Comparison of ENCODE assay signal across 8 cellular contexts in genomic region chr15:78108300-78109084, GRCh38. TPM values are rescaled to one million over a fixed set of nuclear protein-coding genes. Genes with fewer than 3 reads are reported as not detected.
DNase-seq lines count a peak whose midpoint lies in the region; ATAC-seq, FAIRE-seq and TF ChIP-seq lines count a peak whose summit lies in the region.

No MANE protein-coding gene starts in this region.

- H3K36me3 Mint-ChIP-seq in activated T-cell treated with anti-CD3 and anti-CD28 coated beads, Interleukin-2, amount 50 U/mL, for 24 hours (ENCODE audit: low read depth): no peaks in the 10 kb centered on the region
- H3K36me3 Mint-ChIP-seq in natural killer cell treated with Interleukin-12 subunit alpha and Interleukin-12 subunit beta and Interleukin-15 and Interleukin-18, amount 100 ng/mL, for 72 hours: no peaks in the 10 kb centered on the region
- H3K36me3 Mint-ChIP-seq in stimulated activated naive B cell treated with anti-CD40 and anti-IgM and Interleukin-4, amounts not matched to agents 10 μg/mL and 1 μg/mL and 100 μg/mL, for 72 hours: no peaks in the 10 kb centered on the region

- H3K27me3 ChIP-seq in esophagus squamous epithelium: no peaks in the 10 kb centered on the region

- no peaks in the 10 kb centered on the region for H3K9me3 Mint-ChIP-seq in activated T-cell treated with anti-CD3 and anti-CD28 coated beads, Interleukin-2, amount 50 U/mL, for 24 hours
- H3K9me3 Mint-ChIP-seq in natural killer cell treated with Interleukin-12 subunit alpha and Interleukin-12 subunit beta and Interleukin-15 and Interleukin-18, amount 100 ng/mL, for 72 hours: no peaks in the 10 kb centered on the region
- no peaks in the 10 kb centered on the region for H3K9me3 Mint-ChIP-seq in stimulated activated naive B cell treated with anti-CD40 and anti-IgM and Interleukin-4, amounts not matched to agents 10 μg/mL and 1 μg/mL and 100 μg/mL, for 72 hours

- H3K9me3 ChIP-seq in esophagus squamous epithelium: no peaks in the 10 kb centered on the region

- H3K27ac Mint-ChIP-seq in activated T-cell treated with anti-CD3 and anti-CD28 coated beads, Interleukin-2, amount 50 U/mL, for 24 hours: peak overlapping the region; percentile 68
- no peak overlapping the region for H3K27ac Mint-ChIP-seq in natural killer cell treated with Interleukin-12 subunit alpha and Interleukin-12 subunit beta and Interleukin-15 and Interleukin-18, amount 100 ng/mL, for 72 hours
- H3K27ac Mint-ChIP-seq in stimulated activated naive B cell treated with anti-CD40 and anti-IgM and Interleukin-4, amounts not matched to agents 10 μg/mL and 1 μg/mL and 100 μg/mL, for 72 hours: no peak overlapping the region

- no peaks in the 10 kb centered on the region for H3K36me3 ChIP-seq in esophagus squamous epithelium

- peak; percentile 72 to 86 for ATAC-seq in natural killer cell treated with Interleukin-12 subunit alpha and Interleukin-12 subunit beta and Interleukin-15 and Interleukin-18, amount 100 ng/mL, for 72 hours
- peak; percentile 91 for ATAC-seq in stimulated activated naive B cell treated with anti-CD40 and anti-IgM and Interleukin-4, amounts not matched to agents 10 μg/mL and 1 μg/mL and 100 μg/mL, for 72 hours (replicated peaks)

- H3K4me3 Mint-ChIP-seq in activated T-cell treated with anti-CD3 and anti-CD28 coated beads, Interleukin-2, amount 50 U/mL, for 24 hours: no peak overlapping the region
- H3K4me3 Mint-ChIP-seq in natural killer cell treated with Interleukin-12 subunit alpha and Interleukin-12 subunit beta and Interleukin-15 and Interleukin-18, amount 100 ng/mL, for 72 hours: no peak overlapping the region
- H3K4me3 Mint-ChIP-seq in stimulated activated naive B cell treated with anti-CD40 and anti-IgM and Interleukin-4, amounts not matched to agents 10 μg/mL and 1 μg/mL and 100 μg/mL, for 72 hours: no peak overlapping the region

- no peak for FAIRE-seq in RCC 7860 (lab: Jason Lieb, UNC)

- TF ChIP-seq CTCF in GM12864 (IDR thresholded peaks at IDR 0.05; ENCODE audit: low read depth, low read length, missing control alignments): peak; percentile 90
- TF ChIP-seq CTCF in esophagus squamous epithelium (IDR thresholded peaks at IDR 0.05): peak; percentile 92 to 96 (median 96)

- peaks cover 41% of the 10 kb centered on the region for H3K4me1 Mint-ChIP-seq in activated T-cell treated with anti-CD3 and anti-CD28 coated beads, Interleukin-2, amount 50 U/mL, for 24 hours (ENCODE audit: low read depth)
- H3K4me1 Mint-ChIP-seq in natural killer cell treated with Interleukin-12 subunit alpha and Interleukin-12 subunit beta and Interleukin-15 and Interleukin-18, amount 100 ng/mL, for 72 hours (ENCODE audit: low read depth in 2 of 2): peaks cover 40 to 44% of the 10 kb centered on the region in 2 donors
- peaks cover 7 to 17% of the 10 kb centered on the region in 2 donors for H3K4me1 Mint-ChIP-seq in stimulated activated naive B cell treated with anti-CD40 and anti-IgM and Interleukin-4, amounts not matched to agents 10 μg/mL and 1 μg/mL and 100 μg/mL, for 72 hours

- intact Hi-C loops in esophagus squamous epithelium (cut with DNase I): loop anchor here (2.0 kb wide), 1 partner anchor 140 kb away; no protein-coding TSS in a partner anchor

- H3K27me3 Mint-ChIP-seq in activated T-cell treated with anti-CD3 and anti-CD28 coated beads, Interleukin-2, amount 50 U/mL, for 24 hours: no peaks in the 10 kb centered on the region
- no peaks in the 10 kb centered on the region for H3K27me3 Mint-ChIP-seq in natural killer cell treated with Interleukin-12 subunit alpha and Interleukin-12 subunit beta and Interleukin-15 and Interleukin-18, amount 100 ng/mL, for 72 hours
- no peaks in the 10 kb centered on the region for H3K27me3 Mint-ChIP-seq in stimulated activated naive B cell treated with anti-CD40 and anti-IgM and Interleukin-4, amounts not matched to agents 10 μg/mL and 1 μg/mL and 100 μg/mL, for 72 hours

- 28 to 67% methylated on average over 5 to 10 of the region's 11 CpGs for WGBS in esophagus squamous epithelium, 2 donors

- no peak for TF ChIP-seq POLR2A in esophagus squamous epithelium (IDR thresholded peaks at IDR 0.05)

- no peak overlapping the region for H3K27ac ChIP-seq in esophagus squamous epithelium

- H3K4me1 ChIP-seq in esophagus squamous epithelium: peaks cover 0 to 14% (median under 1%) of the 10 kb centered on the region in 3 donors

- H3K4me3 ChIP-seq in GM12864 (ENCODE audit: low read depth, low read length) (no peak overlapping the region), esophagus squamous epithelium (no peak overlapping the region)

- DNase-seq in GM12864 (ENCODE audit: low read depth) (peak; percentile 70), HUDEP-2 (lab: John Stamatoyannopoulos, UW; ENCODE audit: unreplicated experiment in 76 of 76) (peak in 70 of 76 experiments; percentile 8 to 82 (median 62)), RCC 7860 (ENCODE audit: low spot score) (peak; percentile 60), esophagus squamous epithelium (lab: John Stamatoyannopoulos, UW) (peak; percentile 33), cerebellar nuclear complex (lab: John Stamatoyannopoulos, UW) (no peak)
- peak; percentile 86 for DNase-seq in activated T-cell treated with anti-CD3 and anti-CD28 coated beads, Interleukin-2, amount 50 U/mL, for 24 hours
- DNase-seq in natural killer cell treated with Interleukin-12 subunit alpha and Interleukin-12 subunit beta and Interleukin-15 and Interleukin-18, amount 100 ng/mL, for 72 hours (ENCODE audit: low spot score): peak; percentile 83
- DNase-seq in stimulated activated naive B cell treated with anti-CD40 and anti-IgM and Interleukin-4, amounts not matched to agents 10 μg/mL and 1 μg/mL and 100 μg/mL, for 72 hours: peak; percentile 69

RNA-seq across cellular contexts. Expression of gene SH2D7, which starts 16.1 kb away (rescaled TPM):
- not detected for total RNA-seq in esophagus squamous epithelium
- total RNA-seq in natural killer cell treated with Interleukin-12 subunit alpha and Interleukin-12 subunit beta and Interleukin-15 and Interleukin-18, amount 100 ng/mL, for 72 hours: not detected

RNA-seq across cellular contexts. Expression of gene CIB2, which starts 22.8 kb away (rescaled TPM):
- total RNA-seq in esophagus squamous epithelium: 10 to 100 TPM in 1 of 4 donors, 1 to 10 TPM in 3; 1.1 to 11.8 (median 1.5) TPM
- total RNA-seq in natural killer cell treated with Interleukin-12 subunit alpha and Interleukin-12 subunit beta and Interleukin-15 and Interleukin-18, amount 100 ng/mL, for 72 hours: 1 to 10 TPM in 1 of 2 donors, under 1 TPM in 1; 0.67 to 1.8 TPM

RNA-seq across cellular contexts. Expression of gene TBC1D2B, which starts 31.0 kb away (rescaled TPM):
- 10 to 100 TPM; 13.0 to 30.7 (median 17.8) TPM for total RNA-seq in esophagus squamous epithelium
- total RNA-seq in natural killer cell treated with Interleukin-12 subunit alpha and Interleukin-12 subunit beta and Interleukin-15 and Interleukin-18, amount 100 ng/mL, for 72 hours: 10 to 100 TPM; 54.1 to 97.0 TPM

RNA-seq across cellular contexts. Expression of gene IDH3A, which starts 40.7 kb away (rescaled TPM):
- 100 to 1,000 TPM in 2 of 4 donors, 10 to 100 TPM in 2; 50.7 to 114 (median 83.8) TPM for total RNA-seq in esophagus squamous epithelium
- 100 to 1,000 TPM; 135 to 169 TPM for total RNA-seq in natural killer cell treated with Interleukin-12 subunit alpha and Interleukin-12 subunit beta and Interleukin-15 and Interleukin-18, amount 100 ng/mL, for 72 hours

Comparison
In these comparisons a context has a peak if more than half of its experiments do, and no peak if none do; other contexts are left out.
1. DNase-seq: peak in GM12864 (single experiment), HUDEP-2 (70 of 76), RCC 7860 (single experiment), activated T-cell treated with anti-CD3 and anti-CD28 coated beads, Interleukin-2, amount 50 U/mL, for 24 hours (single experiment), esophagus squamous epithelium (single experiment), natural killer cell treated with Interleukin-12 subunit alpha and Interleukin-12 subunit beta and Interleukin-15 and Interleukin-18, amount 100 ng/mL, for 72 hours (single experiment) and stimulated activated naive B cell treated with anti-CD40 and anti-IgM and Interleukin-4, amounts not matched to agents 10 μg/mL and 1 μg/mL and 100 μg/mL, for 72 hours (single experiment); none in cerebellar nuclear complex (0 of 2).